31 cellular contexts compared by ENCODE assay signal in the genomic region with DNA sequence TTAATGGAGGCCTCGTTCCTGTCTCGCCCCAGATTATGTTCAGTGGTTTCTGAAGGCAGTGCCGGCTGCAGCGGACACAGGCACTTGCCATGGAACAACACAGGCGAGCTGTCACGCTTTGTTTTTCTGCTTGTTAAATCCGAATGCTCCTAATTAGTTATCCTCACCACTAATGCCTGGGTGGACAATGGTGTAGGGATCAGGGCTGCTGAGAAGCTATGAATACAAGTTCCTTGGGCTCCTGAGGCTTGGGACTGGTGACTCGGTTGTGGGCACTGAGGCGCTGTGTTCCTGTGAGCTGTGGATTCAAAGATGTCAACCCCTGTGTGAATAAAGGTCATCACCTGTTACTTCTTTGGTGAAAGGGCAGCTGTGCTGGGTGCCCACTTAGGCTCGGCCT.
"Had no signal": no experiment of that assay in that cellular context is flagged by ENCODE, and none has a peak within 500 bp of the region (broad histone marks: within the 10 kb centered on the region; RNA-seq: fewer than 3 reads in every experiment).

No MANE protein-coding gene starts in this region.

- H3K27me3 Mint-ChIP-seq: activated CD4-positive, alpha-beta memory T cell treated with anti-CD3 and anti-CD28 coated beads for 36 hours; activated CD4-positive, alpha-beta T cell treated with anti-CD3 and anti-CD28 coated beads, Interleukin-2, amount 10 ng/mL, durations not matched to agents 24 days and 14 days; activated naive CD8-positive, alpha-beta T cell treated with anti-CD3 and anti-CD28 coated beads for 36 hours; naive B cell; T-helper 17 cell had no signal

- H3K27ac Mint-ChIP-seq: activated CD4-positive, alpha-beta memory T cell treated with anti-CD3 and anti-CD28 coated beads for 36 hours; activated CD4-positive, alpha-beta T cell treated with anti-CD3 and anti-CD28 coated beads, Interleukin-2, amount 10 ng/mL, durations not matched to agents 24 days and 14 days; activated naive CD4-positive, alpha-beta T cell treated with anti-CD3 and anti-CD28 coated beads for 36 hours; activated naive CD8-positive, alpha-beta T cell treated with anti-CD3 and anti-CD28 coated beads for 36 hours; activated T-helper 1 cell treated with anti-CD3 and anti-CD28 coated beads, Interleukin-12 subunit alpha, Interleukin-12 subunit beta, Interleukin-2, Interleukin-4 antibody, amounts not matched to agents 30 ng/mL and 10 ng/mL and 1 ng/mL, durations not matched to agents 14 hours and 24 hours and 36 hours; naive B cell; T-helper 17 cell had no signal

- H3K4me3 ChIP-seq: adrenal gland, coronary artery, heart right ventricle, left lung, lung, sigmoid colon, smooth muscle cell, suprapubic skin, tibial artery, upper lobe of right lung had no signal

- H3K36me3 ChIP-seq: adrenal gland, brain microvascular endothelial cell had no signal

- H3K4me1 ChIP-seq: left lung, suprapubic skin, tibial artery, upper lobe of right lung had no signal

- DNase-seq: activated CD4-positive, alpha-beta memory T cell treated with anti-CD3 and anti-CD28 coated beads for 36 hours; activated CD4-positive, alpha-beta T cell treated with anti-CD3 and anti-CD28 coated beads, Interleukin-2, amount 10 ng/mL, durations not matched to agents 24 days and 14 days; activated CD4-positive, CD25-positive, alpha-beta regulatory T cell treated with anti-CD3 and anti-CD28 coated beads, Interleukin-2, amount 50 U/mL, for 72 hours; activated CD8-positive, alpha-beta memory T cell treated with anti-CD3 and anti-CD28 coated beads, Interleukin-2, amount 50 U/mL, for 4 hours; activated effector memory CD4-positive, alpha-beta T cell treated with anti-CD3 and anti-CD28 coated beads, Interleukin-2, amount 50 U/mL, for 16 hours; activated naive CD4-positive, alpha-beta T cell treated with anti-CD3 and anti-CD28 coated beads for 36 hours; activated naive CD8-positive, alpha-beta T cell treated with anti-CD3 and anti-CD28 coated beads for 36 hours; activated T-cell treated with anti-CD3 and anti-CD28 coated beads, Interleukin-2, amount 50 U/mL, for 1 hour; adrenal gland; aorta; brain microvascular endothelial cell; foreskin fibroblast; heart right ventricle; naive B cell; sigmoid colon; stimulated activated CD4-positive, alpha-beta T cell treated with anti-CD3 and anti-CD28 coated beads, Interleukin-15, amount 100 ng/mL, for 24 hours; stimulated activated CD4-positive, alpha-beta T cell treated with anti-CD3 and anti-CD28 coated beads, Interleukin-2, amount 100 ng/mL, for 24 hours; stimulated activated naive CD4-positive, alpha-beta T cell; T-helper 17 cell; T1000; tibial artery; upper lobe of right lung had no signal

- H3K9me3 Mint-ChIP-seq: activated CD4-positive, alpha-beta memory T cell treated with anti-CD3 and anti-CD28 coated beads for 36 hours; activated CD4-positive, alpha-beta T cell treated with anti-CD3 and anti-CD28 coated beads, Interleukin-2, amount 10 ng/mL, durations not matched to agents 24 days and 14 days; activated naive CD4-positive, alpha-beta T cell treated with anti-CD3 and anti-CD28 coated beads for 36 hours; activated naive CD8-positive, alpha-beta T cell treated with anti-CD3 and anti-CD28 coated beads for 36 hours; activated T-helper 1 cell treated with anti-CD3 and anti-CD28 coated beads, Interleukin-12 subunit alpha, Interleukin-12 subunit beta, Interleukin-2, Interleukin-4 antibody, amounts not matched to agents 30 ng/mL and 10 ng/mL and 1 ng/mL, durations not matched to agents 14 hours and 24 hours and 36 hours; naive B cell; neural crest cell had no signal

- H3K27me3 ChIP-seq: adrenal gland, brain microvascular endothelial cell, dorsolateral prefrontal cortex, heart right ventricle, left lung, sigmoid colon, suprapubic skin, tibial artery, upper lobe of right lung had no signal

- ATAC-seq: esophagus mucosa, heart right ventricle, T-helper 17 cell had no signal

- H3K36me3 Mint-ChIP-seq: activated naive CD8-positive, alpha-beta T cell treated with anti-CD3 and anti-CD28 coated beads for 36 hours had no signal

- H3K27ac ChIP-seq: adrenal gland, brain microvascular endothelial cell, coronary artery, heart right ventricle, left lung, sigmoid colon, suprapubic skin, tibial artery, upper lobe of right lung had no signal

- H3K4me1 Mint-ChIP-seq: activated CD4-positive, alpha-beta T cell treated with anti-CD3 and anti-CD28 coated beads, Interleukin-2, amount 10 ng/mL, durations not matched to agents 24 days and 14 days; activated naive CD8-positive, alpha-beta T cell treated with anti-CD3 and anti-CD28 coated beads for 36 hours; naive B cell had no signal

- H3K9me3 ChIP-seq: adrenal gland, heart right ventricle, left lung, sigmoid colon, suprapubic skin, tibial artery, upper lobe of right lung had no signal

- H3K4me3 Mint-ChIP-seq: activated CD4-positive, alpha-beta memory T cell treated with anti-CD3 and anti-CD28 coated beads for 36 hours; activated CD4-positive, alpha-beta T cell treated with anti-CD3 and anti-CD28 coated beads, Interleukin-2, amount 10 ng/mL, durations not matched to agents 24 days and 14 days; activated naive CD4-positive, alpha-beta T cell treated with anti-CD3 and anti-CD28 coated beads for 36 hours; activated naive CD8-positive, alpha-beta T cell treated with anti-CD3 and anti-CD28 coated beads for 36 hours; activated T-helper 1 cell treated with anti-CD3 and anti-CD28 coated beads, Interleukin-12 subunit alpha, Interleukin-12 subunit beta, Interleukin-2, Interleukin-4 antibody, amounts not matched to agents 30 ng/mL and 10 ng/mL and 1 ng/mL, durations not matched to agents 14 hours and 24 hours and 36 hours; naive B cell; neural crest cell; T-helper 17 cell had no signal
